In genomic region chr17:33197342-33197741, GRCh38 we compare ENCODE assay signal across 37 cellular contexts.
"Had no signal": no experiment of that assay in that cellular context is flagged by ENCODE, and none has a peak within 500 bp of the region (broad histone marks: within the 10 kb centered on the region; RNA-seq: fewer than 3 reads in every experiment).

No MANE protein-coding gene starts in this region.

- H3K27me3 ChIP-seq: adrenal gland, ascending aorta, body of pancreas, brain microvascular endothelial cell had no signal

- H3K27ac ChIP-seq: adrenal gland, ascending aorta, body of pancreas, brain microvascular endothelial cell, breast epithelium, cardiac muscle cell had no signal

- H3K36me3 ChIP-seq: adrenal gland, ascending aorta, brain microvascular endothelial cell, breast epithelium, cardiac muscle cell had no signal

- H3K36me3 Mint-ChIP-seq: activated naive CD4-positive, alpha-beta T cell treated with anti-CD3 and anti-CD28 coated beads, Interleukin-2, amount 10 ng/mL, durations not matched to agents 7 days and 5 days; activated naive CD4-positive, alpha-beta T cell treated with anti-CD3 and anti-CD28 coated beads, Interleukin-2, amount 50 U/mL, for 24 hours; activated naive CD4-positive, alpha-beta T cell treated with anti-CD3 and anti-CD28 coated beads, Interleukin-2, amount 50 U/mL, for 72 hours; activated naive CD8-positive, alpha-beta T cell; activated naive CD8-positive, alpha-beta T cell treated with anti-CD3 and anti-CD28 coated beads for 36 hours; activated naive CD8-positive, alpha-beta T cell treated with anti-CD3 and anti-CD28 coated beads, Interleukin-2, amount 10 ng/mL, durations not matched to agents 7 days and 5 days; brain had no signal

- H3K4me3 ChIP-seq: adrenal gland, ascending aorta, body of pancreas, breast epithelium, cardiac muscle cell had no signal

- H3K4me1 Mint-ChIP-seq: activated naive CD4-positive, alpha-beta T cell treated with anti-CD3 and anti-CD28 coated beads, Interleukin-2, amount 10 ng/mL, durations not matched to agents 7 days and 5 days; activated naive CD4-positive, alpha-beta T cell treated with anti-CD3 and anti-CD28 coated beads, Interleukin-2, amount 50 U/mL, for 24 hours; activated naive CD8-positive, alpha-beta T cell treated with anti-CD3 and anti-CD28 coated beads for 36 hours; activated naive CD8-positive, alpha-beta T cell treated with anti-CD3 and anti-CD28 coated beads, Interleukin-2, amount 10 ng/mL, durations not matched to agents 7 days and 5 days; activated naive CD8-positive, alpha-beta T cell treated with anti-CD3 and anti-CD28 coated beads, Interleukin-2, amount 50 U/mL, for 24 hours; activated T-helper 17 cell treated with anti-CD3 and anti-CD28 coated beads, Interleukin-2, amount 50 U/mL, for 72 hours; central memory CD8-positive, alpha-beta T cell had no signal

- H3K27me3 Mint-ChIP-seq: activated naive CD8-positive, alpha-beta T cell treated with anti-CD3 and anti-CD28 coated beads, Interleukin-2, amount 50 U/mL, for 24 hours had no signal

- H3K4me3 Mint-ChIP-seq: activated naive CD4-positive, alpha-beta T cell treated with anti-CD3 and anti-CD28 coated beads for 36 hours; activated naive CD4-positive, alpha-beta T cell treated with anti-CD3 and anti-CD28 coated beads, Interleukin-2, amount 10 ng/mL, durations not matched to agents 7 days and 5 days; activated naive CD4-positive, alpha-beta T cell treated with anti-CD3 and anti-CD28 coated beads, Interleukin-2, amount 50 U/mL, for 24 hours; activated naive CD8-positive, alpha-beta T cell; activated naive CD8-positive, alpha-beta T cell treated with anti-CD3 and anti-CD28 coated beads for 36 hours; activated naive CD8-positive, alpha-beta T cell treated with anti-CD3 and anti-CD28 coated beads, Interleukin-2, amount 10 ng/mL, durations not matched to agents 7 days and 5 days; activated naive CD8-positive, alpha-beta T cell treated with anti-CD3 and anti-CD28 coated beads, Interleukin-2, amount 50 U/mL, for 24 hours; activated T-cell treated with anti-CD3 and anti-CD28 coated beads, Interleukin-2, amount 50 U/mL, for 24 hours; activated T-cell treated with anti-CD3 and anti-CD28 coated beads, Interleukin-2, amount 50 U/mL, for 4 hours; activated T-cell treated with anti-CD3 and anti-CD28 coated beads, Interleukin-2, amount 50 U/mL, for 72 hours; activated T-helper 1 cell treated with anti-CD3 and anti-CD28 coated beads, Interleukin-12 subunit alpha, Interleukin-12 subunit beta, Interleukin-2, Interleukin-4 antibody, amounts not matched to agents 30 ng/mL and 10 ng/mL and 1 ng/mL, durations not matched to agents 14 hours and 24 hours and 36 hours; activated T-helper 17 cell treated with anti-CD3 and anti-CD28 coated beads, Interleukin-2, amount 50 U/mL, for 72 hours; brain; central memory CD8-positive, alpha-beta T cell had no signal

- DNase-seq: activated effector memory CD4-positive, alpha-beta T cell treated with anti-CD3 and anti-CD28 coated beads, Interleukin-2, amount 50 U/mL, for 16 hours; activated effector memory CD4-positive, alpha-beta T cell treated with Interleukin-2 at 50 U/mL for 16 hours; activated gamma-delta T cell; activated gamma-delta T cell treated with Interleukin-2 at 50 U/mL for 16 hours; activated naive CD4-positive, alpha-beta T cell; activated naive CD4-positive, alpha-beta T cell treated with anti-CD3 and anti-CD28 coated beads for 36 hours; activated naive CD4-positive, alpha-beta T cell treated with anti-CD3 and anti-CD28 coated beads, Interleukin-2, amount 10 ng/mL, durations not matched to agents 7 days and 5 days; activated naive CD4-positive, alpha-beta T cell treated with anti-CD3 and anti-CD28 coated beads, Interleukin-2, amount 50 U/mL, for 16 hours; activated naive CD4-positive, alpha-beta T cell treated with Interleukin-2 at 50 U/mL for 16 hours; activated naive CD8-positive, alpha-beta T cell treated with anti-CD3 and anti-CD28 coated beads for 36 hours; activated naive CD8-positive, alpha-beta T cell treated with anti-CD3 and anti-CD28 coated beads, Interleukin-2, amount 10 ng/mL, durations not matched to agents 7 days and 5 days; activated naive CD8-positive, alpha-beta T cell treated with anti-CD3 and anti-CD28 coated beads, Interleukin-2, amount 50 U/mL, for 24 hours; activated T-cell treated with anti-CD3 and anti-CD28 coated beads for 4 hours; activated T-cell treated with anti-CD3 and anti-CD28 coated beads, Interleukin-2, amount 50 U/mL, for 1 hour; activated T-cell treated with anti-CD3 and anti-CD28 coated beads, Interleukin-2, amount 50 U/mL, for 24 hours; activated T-cell treated with anti-CD3 and anti-CD28 coated beads, Interleukin-2, amount 50 U/mL, for 4 hours; activated T-cell treated with anti-CD3 and anti-CD28 coated beads, Interleukin-2, amount 50 U/mL, for 48 hours; activated T-cell treated with anti-CD3 and anti-CD28 coated beads, Interleukin-2, amount 50 U/mL, for 72 hours; adrenal gland; amniotic stem cell; aorta; body of pancreas; brain microvascular endothelial cell; caudate nucleus; central memory CD4-positive, alpha-beta T cell; cerebellar nuclear complex had no signal

- H3K9me3 Mint-ChIP-seq: activated naive CD4-positive, alpha-beta T cell treated with anti-CD3 and anti-CD28 coated beads for 36 hours; activated naive CD4-positive, alpha-beta T cell treated with anti-CD3 and anti-CD28 coated beads, Interleukin-2, amount 10 ng/mL, durations not matched to agents 7 days and 5 days; activated naive CD4-positive, alpha-beta T cell treated with anti-CD3 and anti-CD28 coated beads, Interleukin-2, amount 50 U/mL, for 24 hours; activated naive CD4-positive, alpha-beta T cell treated with anti-CD3 and anti-CD28 coated beads, Interleukin-2, amount 50 U/mL, for 72 hours; activated naive CD8-positive, alpha-beta T cell treated with anti-CD3 and anti-CD28 coated beads for 36 hours; activated naive CD8-positive, alpha-beta T cell treated with anti-CD3 and anti-CD28 coated beads, Interleukin-2, amount 10 ng/mL, durations not matched to agents 7 days and 5 days; activated naive CD8-positive, alpha-beta T cell treated with anti-CD3 and anti-CD28 coated beads, Interleukin-2, amount 50 U/mL, for 24 hours; activated T-cell treated with anti-CD3 and anti-CD28 coated beads, Interleukin-2, amount 50 U/mL, for 24 hours; activated T-cell treated with anti-CD3 and anti-CD28 coated beads, Interleukin-2, amount 50 U/mL, for 4 hours; activated T-cell treated with anti-CD3 and anti-CD28 coated beads, Interleukin-2, amount 50 U/mL, for 72 hours; activated T-helper 1 cell treated with anti-CD3 and anti-CD28 coated beads, Interleukin-12 subunit alpha, Interleukin-12 subunit beta, Interleukin-2, Interleukin-4 antibody, amounts not matched to agents 30 ng/mL and 10 ng/mL and 1 ng/mL, durations not matched to agents 14 hours and 24 hours and 36 hours; activated T-helper 17 cell treated with anti-CD3 and anti-CD28 coated beads, Interleukin-2, amount 50 U/mL, for 72 hours; activated T-helper 2 cell treated with anti-CD3 and anti-CD28 coated beads, Interferon-gamma antibody, Interleukin-2, Interleukin-4, amounts not matched to agents 10 μg/mL and 5 μg/mL and 100 μg/mL, durations not matched to agents 14 hours and 24 hours and 36 hours; central memory CD8-positive, alpha-beta T cell had no signal

- ATAC-seq: activated naive CD4-positive, alpha-beta T cell treated with anti-CD3 and anti-CD28 coated beads, Interleukin-2, amount 50 U/mL, for 72 hours; activated naive CD8-positive, alpha-beta T cell treated with anti-CD3 and anti-CD28 coated beads, Interleukin-2, amount 50 U/mL, for 24 hours; activated T-cell treated with anti-CD3 and anti-CD28 coated beads, Interleukin-2, amount 50 U/mL, for 4 hours; activated T-cell treated with anti-CD3 and anti-CD28 coated beads, Interleukin-2, amount 50 U/mL, for 72 hours; activated T-helper 17 cell treated with anti-CD3 and anti-CD28 coated beads, Interleukin-2, amount 50 U/mL, for 72 hours; body of pancreas had no signal

- H3K9me3 ChIP-seq: adrenal gland, ascending aorta, body of pancreas, breast epithelium had no signal

- H3K27ac Mint-ChIP-seq: activated naive CD4-positive, alpha-beta T cell treated with anti-CD3 and anti-CD28 coated beads for 36 hours; activated naive CD4-positive, alpha-beta T cell treated with anti-CD3 and anti-CD28 coated beads, Interleukin-2, amount 10 ng/mL, durations not matched to agents 7 days and 5 days; activated naive CD4-positive, alpha-beta T cell treated with anti-CD3 and anti-CD28 coated beads, Interleukin-2, amount 50 U/mL, for 24 hours; activated naive CD4-positive, alpha-beta T cell treated with anti-CD3 and anti-CD28 coated beads, Interleukin-2, amount 50 U/mL, for 72 hours; activated naive CD8-positive, alpha-beta T cell; activated naive CD8-positive, alpha-beta T cell treated with anti-CD3 and anti-CD28 coated beads for 36 hours; activated naive CD8-positive, alpha-beta T cell treated with anti-CD3 and anti-CD28 coated beads, Interleukin-2, amount 10 ng/mL, durations not matched to agents 7 days and 5 days; activated naive CD8-positive, alpha-beta T cell treated with anti-CD3 and anti-CD28 coated beads, Interleukin-2, amount 50 U/mL, for 24 hours; activated T-cell treated with anti-CD3 and anti-CD28 coated beads, Interleukin-2, amount 50 U/mL, for 24 hours; activated T-cell treated with anti-CD3 and anti-CD28 coated beads, Interleukin-2, amount 50 U/mL, for 72 hours; activated T-helper 1 cell treated with anti-CD3 and anti-CD28 coated beads, Interleukin-12 subunit alpha, Interleukin-12 subunit beta, Interleukin-2, Interleukin-4 antibody, amounts not matched to agents 30 ng/mL and 10 ng/mL and 1 ng/mL, durations not matched to agents 14 hours and 24 hours and 36 hours; activated T-helper 17 cell treated with anti-CD3 and anti-CD28 coated beads, Interleukin-2, amount 50 U/mL, for 72 hours; activated T-helper 2 cell treated with anti-CD3 and anti-CD28 coated beads, Interferon-gamma antibody, Interleukin-2, Interleukin-4, amounts not matched to agents 10 μg/mL and 5 μg/mL and 100 μg/mL, durations not matched to agents 14 hours and 24 hours and 36 hours; brain had no signal

- H3K4me1 ChIP-seq: adrenal gland, ascending aorta, body of pancreas, breast epithelium had no signal
